25 cellular contexts compared by ENCODE assay signal in genomic region chr19:44968670-44969069, GRCh38. TPM values are rescaled to one million over a fixed set of nuclear protein-coding genes. Genes with fewer than 3 reads are reported as not detected.
DNase-seq lines count a peak whose midpoint lies in the region; ATAC-seq, FAIRE-seq and TF ChIP-seq lines count a peak whose summit lies in the region.
"Had no signal": no experiment of that assay in that cellular context is flagged by ENCODE, and none has a peak within 500 bp of the region (broad histone marks: within the 10 kb centered on the region; RNA-seq: fewer than 3 reads in every experiment).

No MANE protein-coding gene starts in this region.

- TF ChIP-seq EP300 in GM12878 (IDR thresholded peaks at IDR 0.05; ENCODE audit: borderline replicate concordance in 1 of 2, control insufficient read depth in 1 of 2, low read depth in 2 of 2, low read length in 2 of 2), result no peak

- BruUV-seq in Panc1 (replicated peaks; lab: Mats Ljungman, UMichigan) (TSS peak; percentile 62), GM12878 (replicated peaks; lab: Mats Ljungman, UMichigan) (TSS peak; percentile 63)

- no peak for TF ChIP-seq RAD21 in GM12878 (IDR thresholded peaks at IDR 0.05; ENCODE audit: insufficient read depth, low read depth, low read length)

- H3K4me3 ChIP-seq in Panc1 (ENCODE audit: low read depth in 2 of 2, low read length in 2 of 2), result no peak overlapping the region
- H3K4me3 ChIP-seq in GM12878, result no peak overlapping the region
- no peak overlapping the region for H3K4me3 ChIP-seq in osteoblast (ENCODE audit: insufficient read depth, low read length)
- H3K4me3 ChIP-seq: BLaER1 treated with 17β-estradiol and CSF1 and Interleukin-3, amounts not matched to agents 10 nM and 100 nM; HAP-1 had no signal

- H3K36me3 ChIP-seq in Panc1 (ENCODE audit: control insufficient read depth, insufficient read depth, low read length) (peaks cover 2% of the 10 kb centered on the region; the same call in 1 of the 2 replicates), GM12878 (ENCODE audit: control insufficient read depth in 2 of 2, insufficient read depth in 2 of 2, low read length in 1 of 2) (peaks cover 9 to 16% of the 10 kb centered on the region in 2 experiments), osteoblast (ENCODE audit: insufficient read depth, low read length) (peaks cover 41% of the 10 kb centered on the region)

- POLR2A ChIA-PET in Panc1 (lab: Charles Lee), result no interaction called here
- POLR2A ChIA-PET in GM12878 (lab: Charles Lee), result no interaction called here

- SMC1A ChIA-PET in GM12878 (lab: Charles Lee; ENCODE audit: uncharacterized antibody, unreplicated experiment), result no interaction called here

- TF ChIP-seq CTCF in Panc1 (IDR thresholded peaks at IDR 0.05), result no peak
- no peak for TF ChIP-seq CTCF in GM12878 (IDR thresholded peaks at IDR 0.05 in 2 of 3, conservative IDR thresholded peaks at IDR 0.05 in 1 of 3; ENCODE audit: control insufficient read depth in 2 of 3, extremely low read depth in 1 of 3, insufficient read depth in 1 of 3, low read depth in 3 of 3, low read length in 3 of 3)
- no peak for TF ChIP-seq CTCF in osteoblast (IDR thresholded peaks at IDR 0.05; ENCODE audit: extremely low read depth, low read depth, low read length)

- H3K79me2 ChIP-seq in GM12878 (ENCODE audit: control insufficient read depth, insufficient read depth, low read length) (no peaks in the 10 kb centered on the region; the same call in none of the 2 replicates), osteoblast (ENCODE audit: insufficient read depth, low read length) (peaks cover 28% of the 10 kb centered on the region)

- CTCF ChIA-PET in Panc1 (lab: Charles Lee) (no interaction called here), GM12878 (lab: Yijun Ruan, JAX) (no interaction called here)

- DNase-seq in NCI-H2227 treated with DMSO at 0.1 percent for 48 hours (lab: John Stamatoyannopoulos, UW), result peak; percentile 23
- no peak for DNase-seq in NCI-H2227 (lab: John Stamatoyannopoulos, UW; ENCODE audit: unreplicated experiment)
- no peak for DNase-seq in Panc1 (ENCODE audit: low read depth, low spot score)
- DNase-seq in GM12878 (ENCODE audit: low read depth, low spot score), result no peak
- DNase-seq in osteoblast (ENCODE audit: insufficient read length, low spot score, missing footprints), result peak; percentile 15
- DNase-seq: BE2C; Calu3; CD4-positive, alpha-beta memory T cell; COR-L47; DMS53; DMS79 treated with DMSO at 0.1 percent for 48 hours; GF-D8; GOT3 had no signal

- ATAC-seq in Panc1, result no peak
- no peak for ATAC-seq in GM12878
- ATAC-seq in GM18520 (IDR thresholded peaks at IDR 0.05; ENCODE audit: unreplicated experiment), result no peak
- no peak for ATAC-seq in GM21515 (IDR thresholded peaks at IDR 0.05; ENCODE audit: unreplicated experiment)
- ATAC-seq in GM18519 (IDR thresholded peaks at IDR 0.05; ENCODE audit: low FRiP score, unreplicated experiment), result no peak

- no peaks in the 10 kb centered on the region for H3K9me3 ChIP-seq in Panc1 (ENCODE audit: control insufficient read depth, insufficient read depth, low read depth, low read length)
- H3K9me3 ChIP-seq in GM12878 (replicated peaks; ENCODE audit: control insufficient read depth, insufficient read depth, low read length), result no peaks in the 10 kb centered on the region
- H3K9me3 ChIP-seq in osteoblast (ENCODE audit: low read depth, low read length), result no peaks in the 10 kb centered on the region
- H3K9me3 ChIP-seq: BE2C; BLaER1 treated with 17β-estradiol and CSF1 and Interleukin-3, amounts not matched to agents 10 nM and 100 nM; HAP-1 had no signal

- H2AFZ ChIP-seq in GM12878 (ENCODE audit: control insufficient read depth, low read depth, low read length), result no peak overlapping the region
- no peak overlapping the region for H2AFZ ChIP-seq in osteoblast (ENCODE audit: low read length)

- H4K20me1 ChIP-seq in GM12878 (ENCODE audit: control insufficient read depth, insufficient read depth) (no peaks in the 10 kb centered on the region), osteoblast (ENCODE audit: insufficient read depth, low read length) (peaks cover 13% of the 10 kb centered on the region)

- no peak for TF ChIP-seq POLR2A in GM12878 (IDR thresholded peaks at IDR 0.05; ENCODE audit: low read depth, low read length)

- in situ Hi-C loops in Panc1 (cut with HindIII; ENCODE audit: low pct_unique_long_range_greater_than_20kb, low sequenced_read_pairs) (no loop called here), GM12878 (cut with MboI) (no loop called here)

- RAD21 ChIA-PET in GM12878 (lab: Charles Lee; ENCODE audit: unreplicated experiment), result no interaction called here

- no peak overlapping the region for H3K9ac ChIP-seq in GM12878 (ENCODE audit: control insufficient read depth, insufficient read depth, low read length)

- no peak for FAIRE-seq in GM12878 (lab: Jason Lieb, UNC)
- FAIRE-seq: A204.1, GM12892, H54 had no signal

- H3K4me2 ChIP-seq in GM12878 (ENCODE audit: control insufficient read depth, insufficient read depth) (no peak overlapping the region), osteoblast (ENCODE audit: insufficient read depth, low read length) (no peak overlapping the region)
- H3K4me2 ChIP-seq: BLaER1 treated with 17β-estradiol and CSF1 and Interleukin-3, amounts not matched to agents 10 nM and 100 nM had no signal

- 91% methylated on average over 4 of the region's 4 CpGs for WGBS in GM12878 (ENCODE audit: insufficient coverage, insufficient replicate concordance, low lambda C conversion rate, missing lambda C conversion rate)

- intact Hi-C loops in Panc1 (cut with micrococcal nuclease; ENCODE audit: unreplicated experiment) (no loop called here), GM12878 (cut with micrococcal nuclease; ENCODE audit: unreplicated experiment) (no loop called here)

- H3K27ac ChIP-seq in Panc1 (ENCODE audit: low read length) (no peak overlapping the region), GM12878 (ENCODE audit: control insufficient read depth, insufficient read depth) (no peak overlapping the region), osteoblast (ENCODE audit: low read depth, low read length) (no peak overlapping the region)
- H3K27ac ChIP-seq: 22Rv1; BLaER1 treated with 17β-estradiol and CSF1 and Interleukin-3, amounts not matched to agents 10 nM and 100 nM had no signal

- H3K4me1 ChIP-seq in Panc1 (ENCODE audit: control insufficient read depth, insufficient read depth, low read length), result no peaks in the 10 kb centered on the region
- H3K4me1 ChIP-seq in GM12878 (ENCODE audit: control insufficient read depth, insufficient read depth, low read length), result no peaks in the 10 kb centered on the region
- no peaks in the 10 kb centered on the region for H3K4me1 ChIP-seq in osteoblast (ENCODE audit: insufficient read depth, low read length)
- H3K4me1 ChIP-seq: BE2C, HAP-1 had no signal

- H3K27me3 ChIP-seq in Panc1 (ENCODE audit: control insufficient read depth, insufficient read depth, low read length) (no peaks in the 10 kb centered on the region), GM12878 (replicated peaks in 1 of 2; ENCODE audit: control insufficient read depth in 2 of 2, insufficient read depth in 2 of 2, low read length in 1 of 2) (no peaks in the 10 kb centered on the region), osteoblast (ENCODE audit: insufficient read depth, low read length) (no peaks in the 10 kb centered on the region)
- H3K27me3 ChIP-seq: BE2C; BLaER1 treated with 17β-estradiol and CSF1 and Interleukin-3, amounts not matched to agents 10 nM and 100 nM had no signal

RNA-seq across cellular contexts. Expression of gene CLPTM1, which starts 13.5 kb away (rescaled TPM):
- 98.4 TPM for total RNA-seq in Panc1 (2021; ENCODE audit: unreplicated experiment)
- polyA plus RNA-seq in Panc1 (2012; ENCODE audit: insufficient read length), result 122 TPM
- 48.2 and 53.9 TPM in 2 replicates for total RNA-seq in GM12878 (2013; cell fraction: nucleolus; rRNA removed)
- 22.5 and 34.3 TPM in 2 replicates for total RNA-seq in GM12878 (2014; rRNA removed)
- total RNA-seq in GM12878 (2014; rRNA removed; fragmentation: Illumina TruSeq; extraction: Trizol), result 10.5 and 14.4 TPM in 2 replicates
- total RNA-seq in GM12878 (2021), result 70.6 and 72.6 TPM in 2 replicates
- polyA plus RNA-seq in GM12878 (2011; ENCODE audit: low read depth), result 19.8 TPM
- polyA plus RNA-seq in GM12878 (2011; rRNA removed), result 13.3 and 33.1 TPM in 2 replicates
- 49.1 and 49.9 TPM in 2 replicates for polyA plus RNA-seq in GM12878 (2011; cell fraction: cytosol; rRNA removed)
- polyA plus RNA-seq in GM12878 (2011; cell fraction: nucleus; rRNA removed), result 120 and 136 TPM in 2 replicates
- polyA plus RNA-seq in GM12878 (2012), result 37.1 and 39.2 TPM in 2 replicates
- 28.5 and 51.2 TPM in 2 replicates for polyA plus RNA-seq in GM12878 (2014; fragmentation: Illumina TruSeq; extraction: Trizol)
- polyA plus RNA-seq in GM12878 (2014; fragmentation: Nextera tagmentation; extraction: Ambion mirVana), result 1 to 10 TPM in 1 of 2 experiments, under 1 TPM in 1; 0.42 to 2.3 TPM
- polyA plus RNA-seq in GM12878 (2014; rRNA removed), result 36.2 and 43.4 TPM in 2 replicates
- 10 to 100 TPM; 56.6 to 60.9 TPM for polyA plus RNA-seq in GM12878 (2016; fragmentation: Nextera tagmentation; extraction: Ambion mirVana)
- polyA minus RNA-seq in GM12878 (2011; rRNA and poly(A)+ RNA removed), result 45.1 and 46.5 TPM in 2 replicates
- 22.6 and 31.4 TPM in 2 replicates for polyA minus RNA-seq in GM12878 (2011; cell fraction: cytosol; rRNA and poly(A)+ RNA removed)
- polyA minus RNA-seq in GM12878 (2011; cell fraction: nucleus; rRNA and poly(A)+ RNA removed), result 23.0 and 39.7 TPM in 2 replicates
- 45.2 and 61.3 TPM in 2 replicates for total RNA-seq in osteoblast

RNA-seq across cellular contexts. Expression of gene APOC2, which starts 22.8 kb away (rescaled TPM):
- total RNA-seq in Panc1 (2021; ENCODE audit: unreplicated experiment) (not detected), GM12878 (2014; rRNA removed) (not detected in 2 replicates), GM12878 (2014; rRNA removed; fragmentation: Illumina TruSeq; extraction: Trizol) (not detected in 2 replicates), GM12878 (2021) (not detected in 2 replicates), osteoblast (not detected in 2 replicates)
- polyA plus RNA-seq in Panc1 (2012; ENCODE audit: insufficient read length), result not detected
- not detected in 2 replicates for total RNA-seq in GM12878 (2013; cell fraction: nucleolus; rRNA removed)
- polyA plus RNA-seq in GM12878 (2011; ENCODE audit: low read depth), result not detected
- polyA plus RNA-seq in GM12878 (2011; rRNA removed) (0.52 and 0.72 TPM in 2 replicates), GM12878 (2014; fragmentation: Illumina TruSeq; extraction: Trizol) (not detected in 2 replicates), GM12878 (2014; fragmentation: Nextera tagmentation; extraction: Ambion mirVana) (not detected), GM12878 (2014; rRNA removed) (not detected in 2 replicates), GM12878 (2016; fragmentation: Nextera tagmentation; extraction: Ambion mirVana) (not detected)
- polyA plus RNA-seq in GM12878 (2011; cell fraction: cytosol; rRNA removed), result 1.2 and 1.3 TPM in 2 replicates
- not detected in 2 replicates for polyA plus RNA-seq in GM12878 (2011; cell fraction: nucleus; rRNA removed)
- polyA plus RNA-seq in GM12878 (2012), result 0.49 TPM in 1 of 2 replicates, not detected in the other
- 0.41 TPM in 1 of 2 replicates, not detected in the other for polyA minus RNA-seq in GM12878 (2011; rRNA and poly(A)+ RNA removed)
- polyA minus RNA-seq in GM12878 (2011; cell fraction: cytosol; rRNA and poly(A)+ RNA removed), result not detected in 2 replicates
- polyA minus RNA-seq in GM12878 (2011; cell fraction: nucleus; rRNA and poly(A)+ RNA removed), result not detected in 2 replicates
- total RNA-seq: Calu3, Daoy, G401 had no signal
- polyA plus RNA-seq: AG04450; CD4-positive, alpha-beta memory T cell had no signal

RNA-seq across cellular contexts. Expression of gene APOC4, which starts 26.6 kb away (rescaled TPM):
- not detected for total RNA-seq in Panc1 (2021; ENCODE audit: unreplicated experiment)
- not detected for polyA plus RNA-seq in Panc1 (2012; ENCODE audit: insufficient read length)
- total RNA-seq in GM12878 (2013; cell fraction: nucleolus; rRNA removed), result not detected in 2 replicates
- total RNA-seq in GM12878 (2014; rRNA removed), result not detected in 2 replicates
- total RNA-seq in GM12878 (2014; rRNA removed; fragmentation: Illumina TruSeq; extraction: Trizol), result not detected in 2 replicates
- total RNA-seq in GM12878 (2021), result not detected in 2 replicates
- not detected for polyA plus RNA-seq in GM12878 (2011; ENCODE audit: low read depth)
- not detected in 2 replicates for polyA plus RNA-seq in GM12878 (2011; rRNA removed)
- polyA plus RNA-seq in GM12878 (2011; cell fraction: cytosol; rRNA removed), result not detected in 2 replicates
- not detected in 2 replicates for polyA plus RNA-seq in GM12878 (2011; cell fraction: nucleus; rRNA removed)
- not detected in 2 replicates for polyA plus RNA-seq in GM12878 (2012)
- polyA plus RNA-seq in GM12878 (2014; fragmentation: Illumina TruSeq; extraction: Trizol), result 1.4 TPM in 1 of 2 replicates, not detected in the other
- not detected for polyA plus RNA-seq in GM12878 (2014; fragmentation: Nextera tagmentation; extraction: Ambion mirVana)
- polyA plus RNA-seq in GM12878 (2014; rRNA removed), result not detected in 2 replicates
- polyA plus RNA-seq in GM12878 (2016; fragmentation: Nextera tagmentation; extraction: Ambion mirVana), result not detected
- polyA minus RNA-seq in GM12878 (2011; rRNA and poly(A)+ RNA removed), result not detected in 2 replicates
- not detected in 2 replicates for polyA minus RNA-seq in GM12878 (2011; cell fraction: cytosol; rRNA and poly(A)+ RNA removed)
- polyA minus RNA-seq in GM12878 (2011; cell fraction: nucleus; rRNA and poly(A)+ RNA removed), result not detected in 2 replicates
- total RNA-seq in osteoblast, result not detected in 2 replicates
- total RNA-seq: Calu3; CD4-positive, alpha-beta memory T cell; Daoy; G401 had no signal
- polyA plus RNA-seq: AG04450; CD4-positive, alpha-beta memory T cell had no signal

RNA-seq across cellular contexts. Expression of gene RELB, which starts 32.6 kb away (rescaled TPM):
- total RNA-seq in Panc1 (2021; ENCODE audit: unreplicated experiment) (28.1 TPM), GM12878 (2014; rRNA removed) (14.6 and 22.8 TPM in 2 replicates), GM12878 (2014; rRNA removed; fragmentation: Illumina TruSeq; extraction: Trizol) (8.4 and 9.1 TPM in 2 replicates), GM12878 (2021) (43.4 and 43.8 TPM in 2 replicates), osteoblast (8.5 and 9.8 TPM in 2 replicates)
- 31.5 TPM for polyA plus RNA-seq in Panc1 (2012; ENCODE audit: insufficient read length)
- 26.2 and 27.0 TPM in 2 replicates for total RNA-seq in GM12878 (2013; cell fraction: nucleolus; rRNA removed)
- 7.3 TPM for polyA plus RNA-seq in GM12878 (2011; ENCODE audit: low read depth)
- polyA plus RNA-seq in GM12878 (2011; rRNA removed) (9.9 and 20.6 TPM in 2 replicates), GM12878 (2014; fragmentation: Illumina TruSeq; extraction: Trizol) (3.6 and 5.6 TPM in 2 replicates), GM12878 (2014; fragmentation: Nextera tagmentation; extraction: Ambion mirVana) (1 to 10 TPM in 1 of 2 experiments, under 1 TPM in 1; 0.66 to 3.2 TPM), GM12878 (2014; rRNA removed) (27.9 and 38.9 TPM in 2 replicates), GM12878 (2016; fragmentation: Nextera tagmentation; extraction: Ambion mirVana) (10 to 100 TPM; 11.1 to 14.5 TPM)
- polyA plus RNA-seq in GM12878 (2011; cell fraction: cytosol; rRNA removed), result 34.4 and 43.0 TPM in 2 replicates
- polyA plus RNA-seq in GM12878 (2011; cell fraction: nucleus; rRNA removed), result 42.0 and 52.3 TPM in 2 replicates
- polyA plus RNA-seq in GM12878 (2012), result 27.3 and 32.8 TPM in 2 replicates
- 27.9 and 45.2 TPM in 2 replicates for polyA minus RNA-seq in GM12878 (2011; rRNA and poly(A)+ RNA removed)
- polyA minus RNA-seq in GM12878 (2011; cell fraction: cytosol; rRNA and poly(A)+ RNA removed), result 30.0 and 34.2 TPM in 2 replicates
- polyA minus RNA-seq in GM12878 (2011; cell fraction: nucleus; rRNA and poly(A)+ RNA removed), result 9.7 and 20.9 TPM in 2 replicates

RNA-seq across cellular contexts. Expression of gene APOC1, which starts 54.3 kb away (rescaled TPM):
- total RNA-seq in Panc1 (2021; ENCODE audit: unreplicated experiment), result 48.5 TPM
- polyA plus RNA-seq in Panc1 (2012; ENCODE audit: insufficient read length), result 47.0 TPM
- total RNA-seq in GM12878 (2013; cell fraction: nucleolus; rRNA removed), result not detected in 2 replicates
- total RNA-seq in GM12878 (2014; rRNA removed), result 0.73 and 1.3 TPM in 2 replicates
- total RNA-seq in GM12878 (2014; rRNA removed; fragmentation: Illumina TruSeq; extraction: Trizol), result 0.76 and 2.4 TPM in 2 replicates
- total RNA-seq in GM12878 (2021), result 2.7 and 3.8 TPM in 2 replicates
- polyA plus RNA-seq in GM12878 (2011; ENCODE audit: low read depth), result 1.1 TPM
- 1.0 and 1.7 TPM in 2 replicates for polyA plus RNA-seq in GM12878 (2011; rRNA removed)
- 0.85 and 1.2 TPM in 2 replicates for polyA plus RNA-seq in GM12878 (2011; cell fraction: cytosol; rRNA removed)
- polyA plus RNA-seq in GM12878 (2011; cell fraction: nucleus; rRNA removed), result 1.1 TPM in 1 of 2 replicates, not detected in the other
- 8.3 and 12.1 TPM in 2 replicates for polyA plus RNA-seq in GM12878 (2012)
- polyA plus RNA-seq in GM12878 (2014; fragmentation: Illumina TruSeq; extraction: Trizol), result 3.8 TPM in 1 of 2 replicates, not detected in the other
- polyA plus RNA-seq in GM12878 (2014; fragmentation: Nextera tagmentation; extraction: Ambion mirVana), result 1 to 10 TPM; 2.4 to 4.0 TPM
- 0.47 and 0.83 TPM in 2 replicates for polyA plus RNA-seq in GM12878 (2014; rRNA removed)
- polyA plus RNA-seq in GM12878 (2016; fragmentation: Nextera tagmentation; extraction: Ambion mirVana), result 1 to 10 TPM; 2.8 to 3.9 TPM
- polyA minus RNA-seq in GM12878 (2011; rRNA and poly(A)+ RNA removed), result 0.73 TPM in 1 of 2 replicates, not detected in the other
- polyA minus RNA-seq in GM12878 (2011; cell fraction: cytosol; rRNA and poly(A)+ RNA removed), result not detected in 2 replicates
- not detected in 2 replicates for polyA minus RNA-seq in GM12878 (2011; cell fraction: nucleus; rRNA and poly(A)+ RNA removed)
- total RNA-seq in osteoblast, result 1.2 and 1.4 TPM in 2 replicates
- polyA plus RNA-seq: CD4-positive, alpha-beta memory T cell had no signal

Comparison
In these comparisons a context has a peak if more than half of its experiments do, and no peak if none do; other contexts are left out.
1. DNase-seq: peak in NCI-H2227 treated with DMSO at 0.1 percent for 48 hours (single experiment) and osteoblast (single experiment); none in NCI-H2227 (single experiment), Panc1 (single experiment) and GM12878 (single experiment).